Comparison of ENCODE assay signal across 18 cellular contexts in genomic region chr17:38960402-38960801, GRCh38. TPM values are rescaled to one million over a fixed set of nuclear protein-coding genes. Genes with fewer than 3 reads are reported as not detected.
DNase-seq lines count a peak whose midpoint lies in the region; ATAC-seq lines count a peak whose summit lies in the region.
"Had no signal": no experiment of that assay in that cellular context is flagged by ENCODE, and none has a peak within 500 bp of the region (broad histone marks: within the 10 kb centered on the region; RNA-seq: fewer than 3 reads in every experiment).

No MANE protein-coding gene starts in this region.

- H3K4me1 ChIP-seq in CD8-positive, alpha-beta memory T cell (ENCODE audit: insufficient read depth, low read length) = peaks cover 22% of the 10 kb centered on the region
- no peaks in the 10 kb centered on the region for H3K4me1 ChIP-seq in aorta (ENCODE audit: control insufficient read depth in 1 of 2, insufficient read depth in 2 of 2, low read length in 2 of 2)

- no peak for DNase-seq in activated T-cell treated with anti-CD3 and anti-CD28 coated beads, Interleukin-2, amount 50 U/mL, for 72 hours
- DNase-seq in activated T-cell treated with anti-CD3 and anti-CD28 coated beads for 4 hours (no peak), T-cell (no peak), NOMO-1 treated with dmso at 0.1 percent for 144 hours (lab: John Stamatoyannopoulos, UW; ENCODE audit: unreplicated experiment) (no peak), aorta (no peak), DMS53 treated with DMSO at 0.1 percent for 48 hours (lab: John Stamatoyannopoulos, UW; ENCODE audit: unreplicated experiment) (no peak)
- peak in 2 of 5 donors; percentile 9 to 40 for DNase-seq in CD8-positive, alpha-beta memory T cell
- no peak for DNase-seq in effector memory CD8-positive, alpha-beta T cell
- DNase-seq: DMS 273 treated with DMSO at 0.1 percent for 48 hours, EL, GOT3, KBM-7, NCI-H1092, NCI-H2227 treated with DMSO at 0.1 percent for 48 hours, NCI-H526, PC-3 had no signal

- WGBS in aorta, 2 donors = 89 to 94% methylated on average over 5 of the region's 5 CpGs

- no peaks in the 10 kb centered on the region for H3K27me3 ChIP-seq in CD8-positive, alpha-beta memory T cell (ENCODE audit: insufficient read depth, low read length, poor library complexity, severe bottlenecking)
- H3K27me3 ChIP-seq in aorta (ENCODE audit: control insufficient read depth in 1 of 2, insufficient read depth in 2 of 2, low read length in 1 of 2) = no peaks in the 10 kb centered on the region

- CTCF ChIA-PET in CD8-positive, alpha-beta memory T cell (lab: Charles Lee) = interaction anchor here (0.8 to 1.9 kb wide), 3 partner anchors 56 to 93 kb away, joined by 3 to 8 read pairs (median 3); partner anchors contain the start of gene LASP1
- CTCF ChIA-PET in T-cell (lab: Charles Lee) = interaction anchor here in 1 of 2 donors (0.5 to 0.7 kb wide), 8 partner anchors 10 to 456 kb away, joined by 3 to 4 read pairs (median 3); partner anchors contain the start of genes PLXDC1 and RPL23

- no peaks in the 10 kb centered on the region for H3K9me3 ChIP-seq in CD8-positive, alpha-beta memory T cell (ENCODE audit: low read length)
- no peaks in the 10 kb centered on the region for H3K9me3 ChIP-seq in aorta (ENCODE audit: control insufficient read depth, low read length)

- H3K36me3 Mint-ChIP-seq in activated T-cell treated with anti-CD3 and anti-CD28 coated beads, Interleukin-2, amount 50 U/mL, for 72 hours (ENCODE audit: insufficient read depth in 2 of 2) = no peaks in the 10 kb centered on the region
- no peaks in the 10 kb centered on the region for H3K36me3 Mint-ChIP-seq in CD8-positive, alpha-beta memory T cell
- no peaks in the 10 kb centered on the region for H3K36me3 Mint-ChIP-seq in T-cell
- H3K36me3 Mint-ChIP-seq in effector memory CD8-positive, alpha-beta T cell (ENCODE audit: insufficient read depth) = no peaks in the 10 kb centered on the region

- H3K36me3 ChIP-seq in CD8-positive, alpha-beta memory T cell (ENCODE audit: insufficient read depth, low read length) = no peaks in the 10 kb centered on the region
- no peaks in the 10 kb centered on the region for H3K36me3 ChIP-seq in aorta (ENCODE audit: control insufficient read depth in 1 of 2, insufficient read depth in 2 of 2, low read length in 1 of 2)

- H3K4me3 Mint-ChIP-seq in activated T-cell treated with anti-CD3 and anti-CD28 coated beads, Interleukin-2, amount 50 U/mL, for 72 hours = peak overlapping the region; percentile 12 to 22
- H3K4me3 Mint-ChIP-seq in CD8-positive, alpha-beta memory T cell = peak overlapping the region in 6 of 7 donors; percentile 48 to 85 (median 59)
- H3K4me3 Mint-ChIP-seq in T-cell = peak overlapping the region in 2 of 3 donors; percentile 16 to 36
- peak overlapping the region; percentile 36 to 63 for H3K4me3 Mint-ChIP-seq in effector memory CD8-positive, alpha-beta T cell

- no peaks in the 10 kb centered on the region for H3K27me3 Mint-ChIP-seq in activated T-cell treated with anti-CD3 and anti-CD28 coated beads, Interleukin-2, amount 50 U/mL, for 72 hours (ENCODE audit: low read depth)
- H3K27me3 Mint-ChIP-seq in CD8-positive, alpha-beta memory T cell = no peaks in the 10 kb centered on the region
- no peaks in the 10 kb centered on the region for H3K27me3 Mint-ChIP-seq in T-cell
- H3K27me3 Mint-ChIP-seq in effector memory CD8-positive, alpha-beta T cell = no peaks in the 10 kb centered on the region

- POLR2A ChIA-PET in CD8-positive, alpha-beta memory T cell (lab: Charles Lee) = interaction anchor here (0.6 to 0.7 kb wide), 6 partner anchors 16 to 192 kb away, joined by 3 to 8 read pairs (median 6); partner anchors contain the start of gene LASP1
- POLR2A ChIA-PET in T-cell (lab: Charles Lee) = interaction anchor here in 1 of 2 donors (0.6 to 0.7 kb wide), 2 partner anchors 35 to 204 kb away, joined by 5 to 7 read pairs; no protein-coding TSS in a partner anchor

- ATAC-seq in activated T-cell treated with anti-CD3 and anti-CD28 coated beads, Interleukin-2, amount 50 U/mL, for 72 hours (replicated peaks in 1 of 2) = no peak
- ATAC-seq in T-cell (replicated peaks in 1 of 4) (peak; percentile 48 to 84 (median 62)), aorta (ENCODE audit: low FRiP score) (no peak)
- peak; percentile 65 for ATAC-seq in effector memory CD8-positive, alpha-beta T cell (replicated peaks)
- ATAC-seq: PC-3 had no signal

- no peaks in the 10 kb centered on the region for H3K9me3 Mint-ChIP-seq in activated T-cell treated with anti-CD3 and anti-CD28 coated beads, Interleukin-2, amount 50 U/mL, for 72 hours
- no peaks in the 10 kb centered on the region for H3K9me3 Mint-ChIP-seq in CD8-positive, alpha-beta memory T cell
- H3K9me3 Mint-ChIP-seq in T-cell = no peaks in the 10 kb centered on the region
- H3K9me3 Mint-ChIP-seq in effector memory CD8-positive, alpha-beta T cell = no peaks in the 10 kb centered on the region

- H3K27ac ChIP-seq in CD8-positive, alpha-beta memory T cell (ENCODE audit: low read depth, low read length) = no peak overlapping the region
- H3K27ac ChIP-seq in aorta (ENCODE audit: low read depth in 1 of 2, low read length in 2 of 2) = no peak overlapping the region
- H3K27ac ChIP-seq: HL-60 had no signal

- peaks cover 30% of the 10 kb centered on the region for H3K4me1 Mint-ChIP-seq in activated T-cell treated with anti-CD3 and anti-CD28 coated beads, Interleukin-2, amount 50 U/mL, for 72 hours (ENCODE audit: low read depth)
- peaks cover 15 to 39% (median 20%) of the 10 kb centered on the region in 3 donors for H3K4me1 Mint-ChIP-seq in CD8-positive, alpha-beta memory T cell
- peaks cover 19 to 34% (median 31%) of the 10 kb centered on the region in 3 donors for H3K4me1 Mint-ChIP-seq in T-cell
- H3K4me1 Mint-ChIP-seq in effector memory CD8-positive, alpha-beta T cell (ENCODE audit: low read depth in 2 of 2) = peaks cover 5 to 16% of the 10 kb centered on the region in 2 donors

- H3K4me3 ChIP-seq in CD8-positive, alpha-beta memory T cell (ENCODE audit: low read length) = no peak overlapping the region
- H3K4me3 ChIP-seq in aorta (ENCODE audit: low read length in 2 of 2) = no peak overlapping the region

- no peak overlapping the region for H3K27ac Mint-ChIP-seq in activated T-cell treated with anti-CD3 and anti-CD28 coated beads, Interleukin-2, amount 50 U/mL, for 72 hours
- H3K27ac Mint-ChIP-seq in CD8-positive, alpha-beta memory T cell = peak overlapping the region in 4 of 8 donors; percentile 39 to 77 (median 76)
- H3K27ac Mint-ChIP-seq in T-cell = peak overlapping the region; percentile 19 to 79
- peak overlapping the region; percentile 38 to 44 for H3K27ac Mint-ChIP-seq in effector memory CD8-positive, alpha-beta T cell

- intact Hi-C loops in aorta (cut with DNase I) = no loop called here

RNA-seq across cellular contexts. Expression of gene FBXO47, which starts 6.8 kb away (rescaled TPM):
- total RNA-seq in activated T-cell treated with anti-CD3 and anti-CD28 coated beads, Interleukin-2, amount 50 U/mL, for 72 hours = under 1 TPM in 1 of 2 donors, not detected in 1; 0.16 TPM
- not detected for total RNA-seq in CD8-positive, alpha-beta memory T cell
- polyA plus RNA-seq in CD8-positive, alpha-beta memory T cell = not detected
- total RNA-seq in T-cell = not detected
- total RNA-seq in aorta = not detected
- polyA plus RNA-seq in aorta = not detected
- total RNA-seq: M059J, PC-3 had no signal

Comparison
In these comparisons a context has a peak if more than half of its experiments do, and no peak if none do; other contexts are left out.
1. ATAC-seq: peak in T-cell (4 of 4) and effector memory CD8-positive, alpha-beta T cell (single experiment); none in activated T-cell treated with anti-CD3 and anti-CD28 coated beads, Interleukin-2, amount 50 U/mL, for 72 hours (0 of 2) and aorta (single experiment).
2. Peak in every context shown above with its lines, with median percentiles within 50 percentile points of each other: H3K4me3 Mint-ChIP-seq.